In genomic region chr11:62025429-62026105, GRCh38 we compare ENCODE assay signal across 1 cellular context.
A peak's percentile ranks its signal among the peaks of the same experiment; 100 is the strongest.
TF ChIP-seq lines count a peak whose summit lies in the region.

No MANE protein-coding gene starts in this region.

TF ChIP-seq in HepG2, 621 proteins besides CTCF, POLR2A, EP300 and RAD21 (continued from another document and continues in another):
- TF ChIP-seq ZBTB44 (CRISPR knock-in tag; IDR thresholded peaks at IDR 0.05) (no peak), ZNF446 (CRISPR knock-in tag; IDR thresholded peaks at IDR 0.05) (no peak), ZNF878 (CRISPR knock-in tag; IDR thresholded peaks at IDR 0.05) (peak; percentile 27; the same call in 1 of the 2 replicates), HIVEP1 (CRISPR knock-in tag; IDR thresholded peaks at IDR 0.05) (no peak), ZBTB37 (CRISPR knock-in tag; IDR thresholded peaks at IDR 0.05) (no peak), ZNF30 (CRISPR knock-in tag; IDR thresholded peaks at IDR 0.05) (no peak), ZNF761 (CRISPR knock-in tag; conservative IDR thresholded peaks at IDR 0.05) (no peak), IKZF4 (CRISPR knock-in tag; IDR thresholded peaks at IDR 0.05; ENCODE audit: borderline replicate concordance, low read depth, not compliant biosample characterization) (no peak), NFE2 (CRISPR knock-in tag; IDR thresholded peaks at IDR 0.05) (no peak), ZNF407 (CRISPR knock-in tag; IDR thresholded peaks at IDR 0.05; ENCODE audit: not compliant biosample characterization) (no peak), KMT2A (CRISPR knock-in tag; IDR thresholded peaks at IDR 0.05) (no peak), PATZ1 (CRISPR knock-in tag; IDR thresholded peaks at IDR 0.05) (peak; percentile 15; the same call in 1 of the 2 replicates), KDM2A (CRISPR knock-in tag; IDR thresholded peaks at IDR 0.05; ENCODE audit: borderline replicate concordance, low read depth) (peak; percentile 54; the same call in 1 of the 2 replicates), ZFP62 (CRISPR knock-in tag; IDR thresholded peaks at IDR 0.05) (no peak), TGIF2 (CRISPR knock-in tag; IDR thresholded peaks at IDR 0.05) (peak; percentile 85), ZNF335 (CRISPR knock-in tag; IDR thresholded peaks at IDR 0.05) (no peak), HDAC1 (CRISPR knock-in tag; IDR thresholded peaks at IDR 0.05) (peak; percentile 74), ZNF484 (CRISPR knock-in tag; IDR thresholded peaks at IDR 0.05; ENCODE audit: borderline replicate concordance, low read depth) (no peak), DNMT3B (CRISPR knock-in tag; conservative IDR thresholded peaks at IDR 0.05) (peak; percentile 24; the same call in 1 of the 2 replicates), NFIB (CRISPR knock-in tag; IDR thresholded peaks at IDR 0.05; ENCODE audit: borderline replicate concordance) (no peak), TSC22D2 (CRISPR knock-in tag; IDR thresholded peaks at IDR 0.05; ENCODE audit: borderline replicate concordance) (no peak), CREM (IDR thresholded peaks at IDR 0.05) (peak; percentile 67), CREM (CRISPR knock-in tag; IDR thresholded peaks at IDR 0.05) (no peak), ZNF556 (CRISPR knock-in tag; IDR thresholded peaks at IDR 0.05; ENCODE audit: borderline replicate concordance) (no peak), ZEB1 (IDR thresholded peaks at IDR 0.05; ENCODE audit: insufficient replicate concordance, low read depth) (peak; percentile 9), SNRNP70 (IDR thresholded peaks at IDR 0.05; ENCODE audit: low read depth, low read length) (no peak), ZNF343 (CRISPR knock-in tag; IDR thresholded peaks at IDR 0.05) (no peak)
- TF ChIP-seq, protein P1, sequence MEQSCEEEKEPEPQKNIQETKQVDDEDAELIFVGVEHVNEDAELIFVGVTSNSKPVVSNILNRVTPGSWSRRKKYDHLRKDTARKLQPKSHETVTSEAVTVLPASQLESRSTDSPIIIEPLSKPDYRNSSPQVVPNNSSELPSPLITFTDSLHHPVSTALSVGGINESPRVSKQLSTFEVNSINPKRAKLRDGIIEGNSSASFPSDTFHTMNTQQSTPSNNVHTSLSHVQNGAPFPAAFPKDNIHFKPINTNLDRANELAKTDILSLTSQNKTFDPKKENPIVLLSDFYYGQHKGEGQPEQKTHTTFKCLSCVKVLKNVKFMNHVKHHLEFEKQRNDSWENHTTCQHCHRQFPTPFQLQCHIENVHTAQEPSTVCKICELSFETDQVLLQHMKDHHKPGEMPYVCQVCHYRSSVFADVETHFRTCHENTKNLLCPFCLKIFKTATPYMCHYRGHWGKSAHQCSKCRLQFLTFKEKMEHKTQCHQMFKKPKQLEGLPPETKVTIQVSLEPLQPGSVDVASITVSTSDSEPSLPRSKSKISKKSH (CRISPR knock-in tag; IDR thresholded peaks at IDR 0.05; ENCODE audit: borderline replicate concordance): no peak
- TF ChIP-seq, protein P2, sequence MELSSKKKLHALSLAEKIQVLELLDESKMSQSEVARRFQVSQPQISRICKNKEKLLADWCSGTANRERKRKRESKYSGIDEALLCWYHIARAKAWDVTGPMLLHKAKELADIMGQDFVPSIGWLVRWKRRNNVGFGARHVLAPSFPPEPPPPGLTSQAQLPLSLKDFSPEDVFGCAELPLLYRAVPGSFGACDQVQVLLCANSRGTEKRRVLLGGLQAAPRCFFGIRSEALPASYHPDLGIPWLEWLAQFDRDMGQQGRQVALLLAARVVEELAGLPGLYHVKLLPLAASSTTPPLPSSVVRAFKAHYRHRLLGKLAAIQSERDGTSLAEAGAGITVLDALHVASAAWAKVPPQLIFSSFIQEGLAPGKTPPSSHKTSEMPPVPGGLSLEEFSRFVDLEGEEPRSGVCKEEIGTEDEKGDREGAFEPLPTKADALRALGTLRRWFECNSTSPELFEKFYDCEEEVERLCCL (CRISPR knock-in tag; IDR thresholded peaks at IDR 0.05; ENCODE audit: borderline replicate concordance): no peak
- TF ChIP-seq, protein P3, sequence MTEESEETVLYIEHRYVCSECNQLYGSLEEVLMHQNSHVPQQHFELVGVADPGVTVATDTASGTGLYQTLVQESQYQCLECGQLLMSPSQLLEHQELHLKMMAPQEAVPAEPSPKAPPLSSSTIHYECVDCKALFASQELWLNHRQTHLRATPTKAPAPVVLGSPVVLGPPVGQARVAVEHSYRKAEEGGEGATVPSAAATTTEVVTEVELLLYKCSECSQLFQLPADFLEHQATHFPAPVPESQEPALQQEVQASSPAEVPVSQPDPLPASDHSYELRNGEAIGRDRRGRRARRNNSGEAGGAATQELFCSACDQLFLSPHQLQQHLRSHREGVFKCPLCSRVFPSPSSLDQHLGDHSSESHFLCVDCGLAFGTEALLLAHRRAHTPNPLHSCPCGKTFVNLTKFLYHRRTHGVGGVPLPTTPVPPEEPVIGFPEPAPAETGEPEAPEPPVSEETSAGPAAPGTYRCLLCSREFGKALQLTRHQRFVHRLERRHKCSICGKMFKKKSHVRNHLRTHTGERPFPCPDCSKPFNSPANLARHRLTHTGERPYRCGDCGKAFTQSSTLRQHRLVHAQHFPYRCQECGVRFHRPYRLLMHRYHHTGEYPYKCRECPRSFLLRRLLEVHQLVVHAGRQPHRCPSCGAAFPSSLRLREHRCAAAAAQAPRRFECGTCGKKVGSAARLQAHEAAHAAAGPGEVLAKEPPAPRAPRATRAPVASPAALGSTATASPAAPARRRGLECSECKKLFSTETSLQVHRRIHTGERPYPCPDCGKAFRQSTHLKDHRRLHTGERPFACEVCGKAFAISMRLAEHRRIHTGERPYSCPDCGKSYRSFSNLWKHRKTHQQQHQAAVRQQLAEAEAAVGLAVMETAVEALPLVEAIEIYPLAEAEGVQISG (CRISPR knock-in tag; IDR thresholded peaks at IDR 0.05): peak; percentile 46; the same call in 1 of the 2 replicates
- TF ChIP-seq, protein P4, sequence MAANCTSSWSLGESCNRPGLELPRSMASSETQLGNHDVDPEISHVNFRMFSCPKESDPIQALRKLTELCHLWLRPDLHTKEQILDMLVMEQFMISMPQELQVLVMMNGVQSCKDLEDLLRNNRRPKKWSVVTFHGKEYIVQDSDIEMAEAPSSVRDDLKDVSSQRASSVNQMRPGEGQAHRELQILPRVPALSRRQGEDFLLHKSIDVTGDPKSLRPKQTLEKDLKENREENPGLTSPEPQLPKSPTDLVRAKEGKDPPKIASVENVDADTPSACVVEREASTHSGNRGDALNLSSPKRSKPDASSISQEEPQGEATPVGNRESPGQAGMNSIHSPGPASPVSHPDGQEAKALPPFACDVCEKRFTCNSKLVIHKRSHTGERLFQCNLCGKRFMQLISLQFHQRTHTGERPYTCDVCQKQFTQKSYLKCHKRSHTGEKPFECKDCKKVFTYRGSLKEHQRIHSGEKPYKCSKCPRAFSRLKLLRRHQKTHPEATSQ (CRISPR knock-in tag; IDR thresholded peaks at IDR 0.05; ENCODE audit: borderline replicate concordance): no peak
